In genomic region chr1:185520188-185520935, GRCh38 we compare ENCODE assay signal across 8 cellular contexts.
DNase-seq lines count a peak whose midpoint lies in the region; ATAC-seq and TF ChIP-seq lines count a peak whose summit lies in the region.

No MANE protein-coding gene starts in this region.

- H3K27ac Mint-ChIP-seq in activated T-cell treated with anti-CD3 and anti-CD28 coated beads, Interleukin-2, amount 50 U/mL, for 72 hours, result no peak overlapping the region
- H3K27ac Mint-ChIP-seq in activated T-helper 17 cell treated with anti-CD3 and anti-CD28 coated beads, Interleukin-2, amount 50 U/mL, for 72 hours, result peak overlapping the region; percentile 81
- no peak overlapping the region for H3K27ac Mint-ChIP-seq in stimulated activated naive B cell treated with anti-CD40 and anti-IgM and Interleukin-4, amounts not matched to agents 10 μg/mL and 1 μg/mL and 100 μg/mL, for 72 hours

- peaks cover 0 to 5% of the 10 kb centered on the region in 2 donors for H3K36me3 Mint-ChIP-seq in activated T-cell treated with anti-CD3 and anti-CD28 coated beads, Interleukin-2, amount 50 U/mL, for 72 hours (ENCODE audit: insufficient read depth in 2 of 2)
- peaks cover 4% of the 10 kb centered on the region for H3K36me3 Mint-ChIP-seq in activated T-helper 17 cell treated with anti-CD3 and anti-CD28 coated beads, Interleukin-2, amount 50 U/mL, for 72 hours (ENCODE audit: low read depth)
- H3K36me3 Mint-ChIP-seq in stimulated activated naive B cell treated with anti-CD40 and anti-IgM and Interleukin-4, amounts not matched to agents 10 μg/mL and 1 μg/mL and 100 μg/mL, for 72 hours, result peaks cover 4 to 5% of the 10 kb centered on the region in 2 donors

- H3K4me3 Mint-ChIP-seq in activated T-cell treated with anti-CD3 and anti-CD28 coated beads, Interleukin-2, amount 50 U/mL, for 72 hours, result no peak overlapping the region
- peak overlapping the region; percentile 28 for H3K4me3 Mint-ChIP-seq in activated T-helper 17 cell treated with anti-CD3 and anti-CD28 coated beads, Interleukin-2, amount 50 U/mL, for 72 hours
- no peak overlapping the region for H3K4me3 Mint-ChIP-seq in stimulated activated naive B cell treated with anti-CD40 and anti-IgM and Interleukin-4, amounts not matched to agents 10 μg/mL and 1 μg/mL and 100 μg/mL, for 72 hours

- H3K9me3 Mint-ChIP-seq in activated T-cell treated with anti-CD3 and anti-CD28 coated beads, Interleukin-2, amount 50 U/mL, for 72 hours, result peaks cover 0 to 7% of the 10 kb centered on the region in 2 donors
- peaks cover 7% of the 10 kb centered on the region for H3K9me3 Mint-ChIP-seq in activated T-helper 17 cell treated with anti-CD3 and anti-CD28 coated beads, Interleukin-2, amount 50 U/mL, for 72 hours
- peaks cover 0 to 5% of the 10 kb centered on the region in 2 donors for H3K9me3 Mint-ChIP-seq in stimulated activated naive B cell treated with anti-CD40 and anti-IgM and Interleukin-4, amounts not matched to agents 10 μg/mL and 1 μg/mL and 100 μg/mL, for 72 hours

- no peaks in the 10 kb centered on the region for H3K27me3 Mint-ChIP-seq in activated T-cell treated with anti-CD3 and anti-CD28 coated beads, Interleukin-2, amount 50 U/mL, for 72 hours (ENCODE audit: low read depth)
- H3K27me3 Mint-ChIP-seq in activated T-helper 17 cell treated with anti-CD3 and anti-CD28 coated beads, Interleukin-2, amount 50 U/mL, for 72 hours, result no peaks in the 10 kb centered on the region
- H3K27me3 Mint-ChIP-seq in stimulated activated naive B cell treated with anti-CD40 and anti-IgM and Interleukin-4, amounts not matched to agents 10 μg/mL and 1 μg/mL and 100 μg/mL, for 72 hours, result peaks cover under 1 to 3% of the 10 kb centered on the region in 2 donors

- no peak for DNase-seq in activated T-cell treated with anti-CD3 and anti-CD28 coated beads, Interleukin-2, amount 50 U/mL, for 72 hours
- no peak for DNase-seq in activated T-cell treated with anti-CD3 and anti-CD28 coated beads, Interleukin-2, amount 50 U/mL, for 1 hour
- no peak for DNase-seq in stimulated activated naive B cell treated with anti-CD40 and anti-IgM and Interleukin-4, amounts not matched to agents 10 μg/mL and 1 μg/mL and 100 μg/mL, for 72 hours
- no peak for DNase-seq in Kasumi-1 (lab: John Stamatoyannopoulos, UW)
- DNase-seq in stimulated activated CD4-positive, alpha-beta T cell treated with anti-CD3 and anti-CD28 coated beads, Interleukin-4, amount 100 ng/mL, for 24 hours, result no peak

- H3K4me1 Mint-ChIP-seq in activated T-cell treated with anti-CD3 and anti-CD28 coated beads, Interleukin-2, amount 50 U/mL, for 72 hours (ENCODE audit: low read depth), result no peaks in the 10 kb centered on the region
- H3K4me1 Mint-ChIP-seq in activated T-helper 17 cell treated with anti-CD3 and anti-CD28 coated beads, Interleukin-2, amount 50 U/mL, for 72 hours, result no peaks in the 10 kb centered on the region
- H3K4me1 Mint-ChIP-seq in stimulated activated naive B cell treated with anti-CD40 and anti-IgM and Interleukin-4, amounts not matched to agents 10 μg/mL and 1 μg/mL and 100 μg/mL, for 72 hours, result peaks cover 2 to 5% of the 10 kb centered on the region in 2 donors

- ATAC-seq in activated T-cell treated with anti-CD3 and anti-CD28 coated beads, Interleukin-2, amount 50 U/mL, for 72 hours (replicated peaks in 1 of 2), result peak; percentile 46 to 77
- ATAC-seq in HG03159 (IDR thresholded peaks at IDR 0.05; ENCODE audit: unreplicated experiment), result peak; percentile 90
- peak; percentile 94 for ATAC-seq in activated T-helper 17 cell treated with anti-CD3 and anti-CD28 coated beads, Interleukin-2, amount 50 U/mL, for 72 hours (replicated peaks)
- ATAC-seq in stimulated activated naive B cell treated with anti-CD40 and anti-IgM and Interleukin-4, amounts not matched to agents 10 μg/mL and 1 μg/mL and 100 μg/mL, for 72 hours (replicated peaks), result peak; percentile 65 to 71
- ATAC-seq in SK-N-SH treated with all-trans-retinoic acid at 6 μM for 48 hours, result no peak

TF ChIP-seq in SK-N-SH treated with all-trans-retinoic acid at 6 μM for 48 hours, 23 proteins besides CTCF, POLR2A, EP300 and RAD21:
- TF ChIP-seq CSDC2 (CRISPR knock-in tag; IDR thresholded peaks at IDR 0.05) (no peak), ARNTL (CRISPR knock-in tag; IDR thresholded peaks at IDR 0.05; ENCODE audit: borderline replicate concordance, low read depth) (no peak), ZC3H10 (CRISPR knock-in tag; IDR thresholded peaks at IDR 0.05) (no peak), SNAI2 (CRISPR knock-in tag; IDR thresholded peaks at IDR 0.05) (no peak), CSRNP3 (CRISPR knock-in tag; IDR thresholded peaks at IDR 0.05) (no peak)
